ENCODE assay signal across 23 cellular contexts in genomic region chr14:65072256-65072655, GRCh38. TPM values are rescaled to one million over a fixed set of nuclear protein-coding genes. Genes with fewer than 3 reads are reported as not detected.
DNase-seq lines count a peak whose midpoint lies in the region; ATAC-seq and TF ChIP-seq lines count a peak whose summit lies in the region.
"Had no signal": no experiment of that assay in that cellular context is flagged by ENCODE, and none has a peak within 500 bp of the region (broad histone marks: within the 10 kb centered on the region; RNA-seq: fewer than 3 reads in every experiment).

No MANE protein-coding gene starts in this region.

- no peak for TF ChIP-seq CTCF in Peyer's patch (IDR thresholded peaks at IDR 0.05)
- no peak for TF ChIP-seq CTCF in hepatocyte (IDR thresholded peaks at IDR 0.05; ENCODE audit: poor library complexity)

- H4K20me1 ChIP-seq in hepatocyte (ENCODE audit: insufficient read depth, poor library complexity, severe bottlenecking) = no peaks in the 10 kb centered on the region

- no peak for TF ChIP-seq POLR2A in Peyer's patch (IDR thresholded peaks at IDR 0.05)

- no peak overlapping the region for H3K4me3 Mint-ChIP-seq in activated T-cell treated with anti-CD3 and anti-CD28 coated beads, Interleukin-2, amount 50 U/mL, for 24 hours
- H3K4me3 Mint-ChIP-seq in stimulated activated naive CD8-positive, alpha-beta T cell treated with anti-CD3 and anti-CD28 coated beads, Interleukin-15, amount 100 ng/mL, for 72 hours = no peak overlapping the region

- peaks cover 15% of the 10 kb centered on the region for H3K4me1 Mint-ChIP-seq in activated T-cell treated with anti-CD3 and anti-CD28 coated beads, Interleukin-2, amount 50 U/mL, for 24 hours (ENCODE audit: low read depth)
- H3K4me1 Mint-ChIP-seq in stimulated activated naive CD8-positive, alpha-beta T cell treated with anti-CD3 and anti-CD28 coated beads, Interleukin-15, amount 100 ng/mL, for 72 hours = peaks cover 30% of the 10 kb centered on the region

- H3K79me2 ChIP-seq in hepatocyte = peaks cover 21% of the 10 kb centered on the region

- no peak overlapping the region for H3K4me3 ChIP-seq in Peyer's patch
- no peak overlapping the region for H3K4me3 ChIP-seq in hepatocyte
- H3K4me3 ChIP-seq: right lobe of liver had no signal

- H3K36me3 Mint-ChIP-seq in activated T-cell treated with anti-CD3 and anti-CD28 coated beads, Interleukin-2, amount 50 U/mL, for 24 hours (ENCODE audit: low read depth) = peaks cover 92% of the 10 kb centered on the region

- peak overlapping the region; percentile 76 for H3K27ac Mint-ChIP-seq in activated T-cell treated with anti-CD3 and anti-CD28 coated beads, Interleukin-2, amount 50 U/mL, for 24 hours
- H3K27ac Mint-ChIP-seq in stimulated activated naive CD8-positive, alpha-beta T cell treated with anti-CD3 and anti-CD28 coated beads, Interleukin-15, amount 100 ng/mL, for 72 hours = peak overlapping the region; percentile 12 to 52

- no peak for ATAC-seq in stimulated activated naive CD8-positive, alpha-beta T cell treated with anti-CD3 and anti-CD28 coated beads, Interleukin-15, amount 100 ng/mL, for 72 hours

- no peaks in the 10 kb centered on the region for H3K9me2 ChIP-seq in hepatocyte (replicated peaks; ENCODE audit: insufficient read depth)

- no peak overlapping the region for H2AFZ ChIP-seq in hepatocyte

- peak overlapping the region in 3 of 4 donors; percentile 69 to 87 (median 82) for H3K27ac ChIP-seq in Peyer's patch
- H3K27ac ChIP-seq in hepatocyte = peak overlapping the region; percentile 92
- H3K27ac ChIP-seq: right lobe of liver had no signal

- DNase-seq in activated T-cell treated with anti-CD3 and anti-CD28 coated beads, Interleukin-2, amount 50 U/mL, for 24 hours = no peak
- DNase-seq in activated T-cell treated with anti-CD3 and anti-CD28 coated beads for 4 hours = no peak
- no peak for DNase-seq in Peyer's patch
- DNase-seq in hepatocyte (ENCODE audit: low spot score) = no peak
- DNase-seq in stimulated activated naive CD8-positive, alpha-beta T cell treated with anti-CD3 and anti-CD28 coated beads, Interleukin-15, amount 100 ng/mL, for 72 hours = no peak
- no peak for DNase-seq in putamen (ENCODE audit: low spot score)
- DNase-seq in SKM-1 (lab: John Stamatoyannopoulos, UW; ENCODE audit: unreplicated experiment) = no peak
- no peak for DNase-seq in HPDE6-E6E7 (ENCODE audit: extremely low spot score)
- DNase-seq: 8988T; activated CD4-positive, CD25-positive, alpha-beta regulatory T cell; activated effector memory CD4-positive, alpha-beta T cell treated with anti-CD3 and anti-CD28 coated beads, Interleukin-2, amount 50 U/mL, for 16 hours; aorta; C1 segment of cervical spinal cord; GDM1; HCEC 1CT; IMR-90; NCI-H2029 treated with DMSO at 0.1 percent for 48 hours; NCI-H510A; occipital lobe; right lobe of liver; SHP77; stimulated activated CD4-positive, alpha-beta T cell treated with anti-CD3 and anti-CD28 coated beads, Interleukin-2, amount 100 ng/mL, for 24 hours; T-helper 2 cell had no signal

- H3K9me3 ChIP-seq in Peyer's patch = no peaks in the 10 kb centered on the region
- no peaks in the 10 kb centered on the region for H3K9me3 ChIP-seq in hepatocyte (ENCODE audit: low read depth)
- H3K9me3 ChIP-seq: right lobe of liver had no signal

- 69% methylated on average over 6 of the region's 6 CpGs for WGBS in hepatocyte (ENCODE audit: low lambda C conversion rate, missing lambda C conversion rate)

- H3K4me1 ChIP-seq in Peyer's patch (peaks cover 0 to 54% (median 2%) of the 10 kb centered on the region in 4 donors), hepatocyte (ENCODE audit: insufficient read depth) (peaks cover 34% of the 10 kb centered on the region)
- H3K4me1 ChIP-seq: right lobe of liver had no signal

- no peaks in the 10 kb centered on the region for H3K27me3 ChIP-seq in Peyer's patch
- no peaks in the 10 kb centered on the region for H3K27me3 ChIP-seq in hepatocyte
- H3K27me3 ChIP-seq: right lobe of liver had no signal

- no peaks in the 10 kb centered on the region for H3K27me3 Mint-ChIP-seq in activated T-cell treated with anti-CD3 and anti-CD28 coated beads, Interleukin-2, amount 50 U/mL, for 24 hours
- H3K27me3 Mint-ChIP-seq in stimulated activated naive CD8-positive, alpha-beta T cell treated with anti-CD3 and anti-CD28 coated beads, Interleukin-15, amount 100 ng/mL, for 72 hours = no peaks in the 10 kb centered on the region

- no peaks in the 10 kb centered on the region for H3K9me3 Mint-ChIP-seq in activated T-cell treated with anti-CD3 and anti-CD28 coated beads, Interleukin-2, amount 50 U/mL, for 24 hours
- H3K9me3 Mint-ChIP-seq in stimulated activated naive CD8-positive, alpha-beta T cell treated with anti-CD3 and anti-CD28 coated beads, Interleukin-15, amount 100 ng/mL, for 72 hours = no peaks in the 10 kb centered on the region

- H3K4me2 ChIP-seq in hepatocyte = no peak overlapping the region

- peaks cover 0 to 18% (median 0%) of the 10 kb centered on the region in 3 donors for H3K36me3 ChIP-seq in Peyer's patch
- no peaks in the 10 kb centered on the region for H3K36me3 ChIP-seq in hepatocyte (replicated peaks; ENCODE audit: insufficient read depth, low read depth)

RNA-seq across cellular contexts. Expression of gene MAX, which starts 30.1 kb away (rescaled TPM):
- total RNA-seq in Peyer's patch (10 to 100 TPM; 52.8 to 86.8 (median 74.2) TPM), hepatocyte (53.5 and 54.3 TPM in 2 replicates)
- 70.5 and 86.5 TPM in 2 replicates for polyA plus RNA-seq in hepatocyte
